ENCODE assay signal across 1 cellular context in genomic region chr10:69414036-69415018, GRCh38.
TF ChIP-seq lines count a peak whose summit lies in the region.

No MANE protein-coding gene starts in this region.

TF ChIP-seq in HepG2, 621 proteins besides CTCF, POLR2A, EP300 and RAD21:
- no peak for TF ChIP-seq YEATS2 (CRISPR knock-in tag; IDR thresholded peaks at IDR 0.05; ENCODE audit: borderline replicate concordance)
- no peak for TF ChIP-seq ZNF766 (CRISPR knock-in tag; IDR thresholded peaks at IDR 0.05; ENCODE audit: borderline replicate concordance)
- TF ChIP-seq, protein P1, sequence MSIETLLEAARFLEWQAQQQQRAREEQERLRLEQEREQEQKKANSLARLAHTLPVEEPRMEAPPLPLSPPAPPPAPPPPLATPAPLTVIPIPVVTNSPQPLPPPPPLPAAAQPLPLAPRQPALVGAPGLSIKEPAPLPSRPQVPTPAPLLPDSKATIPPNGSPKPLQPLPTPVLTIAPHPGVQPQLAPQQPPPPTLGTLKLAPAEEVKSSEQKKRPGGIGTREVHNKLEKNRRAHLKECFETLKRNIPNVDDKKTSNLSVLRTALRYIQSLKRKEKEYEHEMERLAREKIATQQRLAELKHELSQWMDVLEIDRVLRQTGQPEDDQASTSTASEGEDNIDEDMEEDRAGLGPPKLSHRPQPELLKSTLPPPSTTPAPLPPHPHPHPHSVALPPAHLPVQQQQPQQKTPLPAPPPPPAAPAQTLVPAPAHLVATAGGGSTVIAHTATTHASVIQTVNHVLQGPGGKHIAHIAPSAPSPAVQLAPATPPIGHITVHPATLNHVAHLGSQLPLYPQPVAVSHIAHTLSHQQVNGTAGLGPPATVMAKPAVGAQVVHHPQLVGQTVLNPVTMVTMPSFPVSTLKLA (IDR thresholded peaks at IDR 0.05) = peak; percentile 83
- TF ChIP-seq BHLHE40 (IDR thresholded peaks at IDR 0.05; ENCODE audit: low read length) = peak; percentile 69; the same call in 1 of the 2 replicates
- TF ChIP-seq KAT8 (CRISPR knock-in tag; IDR thresholded peaks at IDR 0.05) = no peak
TF ChIP-seq in HepG2: peak in this region for 2.
